ENCODE assay signal across 1 cellular context in the genomic region with DNA sequence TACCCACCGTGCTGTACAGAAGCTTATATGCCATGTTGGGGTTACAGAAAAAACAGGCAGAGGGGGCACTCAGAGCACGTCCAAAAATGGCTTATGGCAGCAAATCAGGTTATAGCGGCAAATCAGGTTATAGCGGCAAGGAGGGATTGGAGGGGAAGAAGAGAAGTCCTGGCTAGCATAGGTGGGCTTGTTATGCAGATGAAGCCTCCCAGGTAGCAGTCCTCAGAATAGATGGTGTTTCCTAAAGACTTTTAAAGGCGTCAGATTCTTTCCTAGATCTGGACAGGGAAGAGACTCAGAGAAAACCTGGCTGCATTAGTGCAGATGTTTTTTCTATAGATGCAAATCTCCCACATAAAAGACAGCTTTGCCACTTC.
TF ChIP-seq lines count a peak whose summit lies in the region.

No MANE protein-coding gene starts in this region.

TF ChIP-seq in IMR-90, 13 proteins besides CTCF, POLR2A, EP300 and RAD21:
- TF ChIP-seq MAZ (IDR thresholded peaks at IDR 0.05; ENCODE audit: borderline replicate concordance, low read depth, low read length) (no peak), BHLHE40 (IDR thresholded peaks at IDR 0.05; ENCODE audit: low read depth, low read length) (no peak), MAFK (IDR thresholded peaks at IDR 0.05; ENCODE audit: low read depth, low read length) (no peak), RFX5 (IDR thresholded peaks at IDR 0.05; ENCODE audit: low read depth, low read length) (no peak), SMC3 (IDR thresholded peaks at IDR 0.05; ENCODE audit: low read depth, low read length) (no peak), CEBPB (IDR thresholded peaks at IDR 0.05; ENCODE audit: low read depth, low read length) (no peak), CHD1 (IDR thresholded peaks at IDR 0.05; ENCODE audit: low read depth, low read length) (no peak), NFE2L2 (IDR thresholded peaks at IDR 0.05; ENCODE audit: low read depth, low read length) (no peak), RCOR1 (IDR thresholded peaks at IDR 0.05; ENCODE audit: insufficient replicate concordance, low read length) (no peak), MXI1 (IDR thresholded peaks at IDR 0.05; ENCODE audit: borderline replicate concordance, low read depth, low read length) (no peak), FOS (IDR thresholded peaks at IDR 0.05; ENCODE audit: low read depth, low read length) (no peak)
- TF ChIP-seq, protein P1, sequence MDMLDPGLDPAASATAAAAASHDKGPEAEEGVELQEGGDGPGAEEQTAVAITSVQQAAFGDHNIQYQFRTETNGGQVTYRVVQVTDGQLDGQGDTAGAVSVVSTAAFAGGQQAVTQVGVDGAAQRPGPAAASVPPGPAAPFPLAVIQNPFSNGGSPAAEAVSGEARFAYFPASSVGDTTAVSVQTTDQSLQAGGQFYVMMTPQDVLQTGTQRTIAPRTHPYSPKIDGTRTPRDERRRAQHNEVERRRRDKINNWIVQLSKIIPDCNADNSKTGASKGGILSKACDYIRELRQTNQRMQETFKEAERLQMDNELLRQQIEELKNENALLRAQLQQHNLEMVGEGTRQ (IDR thresholded peaks at IDR 0.05; ENCODE audit: low read depth, low read length) = no peak
- TF ChIP-seq, protein P2, sequence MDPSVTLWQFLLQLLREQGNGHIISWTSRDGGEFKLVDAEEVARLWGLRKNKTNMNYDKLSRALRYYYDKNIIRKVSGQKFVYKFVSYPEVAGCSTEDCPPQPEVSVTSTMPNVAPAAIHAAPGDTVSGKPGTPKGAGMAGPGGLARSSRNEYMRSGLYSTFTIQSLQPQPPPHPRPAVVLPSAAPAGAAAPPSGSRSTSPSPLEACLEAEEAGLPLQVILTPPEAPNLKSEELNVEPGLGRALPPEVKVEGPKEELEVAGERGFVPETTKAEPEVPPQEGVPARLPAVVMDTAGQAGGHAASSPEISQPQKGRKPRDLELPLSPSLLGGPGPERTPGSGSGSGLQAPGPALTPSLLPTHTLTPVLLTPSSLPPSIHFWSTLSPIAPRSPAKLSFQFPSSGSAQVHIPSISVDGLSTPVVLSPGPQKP (IDR thresholded peaks at IDR 0.05; ENCODE audit: borderline replicate concordance, low read depth, low read length) = no peak
